In genomic region chr16:10514369-10515055, GRCh38 we compare ENCODE assay signal across 8 cellular contexts.
DNase-seq lines count a peak whose midpoint lies in the region; ATAC-seq and TF ChIP-seq lines count a peak whose summit lies in the region.

No MANE protein-coding gene starts in this region.

- no peaks in the 10 kb centered on the region for H3K9me2 ChIP-seq in GM23248 (ENCODE audit: insufficient read depth)

- H3K36me3 Mint-ChIP-seq in osteocyte (ENCODE audit: unreplicated experiment), result no peaks in the 10 kb centered on the region

- H3K27me3 ChIP-seq in BE2C (no peaks in the 10 kb centered on the region; the same call in 1 of the 2 replicates), GM23248 (replicated peaks; ENCODE audit: insufficient read depth) (no peaks in the 10 kb centered on the region)

- H3K27ac Mint-ChIP-seq in osteocyte (ENCODE audit: unreplicated experiment), result no peak overlapping the region

- H3K9me3 ChIP-seq in BE2C, result no peaks in the 10 kb centered on the region
- H3K9me3 ChIP-seq in GM23248 (ENCODE audit: low read depth), result no peaks in the 10 kb centered on the region

- H3K9ac ChIP-seq in GM23248, result no peak overlapping the region

- H3K27me3 Mint-ChIP-seq in osteocyte (ENCODE audit: unreplicated experiment), result peaks cover 6% of the 10 kb centered on the region

- no peaks in the 10 kb centered on the region for H4K20me1 ChIP-seq in GM23248 (ENCODE audit: insufficient read depth)

- TF ChIP-seq CTCF in BE2C (IDR thresholded peaks at IDR 0.05; ENCODE audit: low read depth, low read length) (peak; percentile 70), fibroblast of the aortic adventitia (IDR thresholded peaks at IDR 0.05; ENCODE audit: insufficient read depth, low read length) (peak; percentile 48), osteocyte (IDR thresholded peaks at IDR 0.05) (peak; percentile 74)

- H3K36me3 ChIP-seq in BE2C (no peaks in the 10 kb centered on the region), GM23248 (ENCODE audit: low read depth) (no peaks in the 10 kb centered on the region)

- no peak overlapping the region for H3K27ac ChIP-seq in GM23248

- peak; percentile 51 for DNase-seq in BE2C
- DNase-seq in GM23248, result peak; percentile 76
- peak; percentile 35 for DNase-seq in NCI-H69 (lab: John Stamatoyannopoulos, UW)
- peak; percentile 23 for DNase-seq in activated T-cell treated with anti-CD3 and anti-CD28 coated beads for 24 hours (ENCODE audit: low read depth)
- peak; percentile 84 for DNase-seq in fibroblast of the aortic adventitia (ENCODE audit: low read depth)
- no peak for DNase-seq in osteocyte (ENCODE audit: extremely low spot score, unreplicated experiment)
- DNase-seq in occipital lobe (lab: John Stamatoyannopoulos, UW), result no peak

- no peak overlapping the region for H3K4me3 Mint-ChIP-seq in osteocyte (ENCODE audit: unreplicated experiment)

- no peak overlapping the region for H3K4me3 ChIP-seq in BE2C (ENCODE audit: low read depth, low read length)
- H3K4me3 ChIP-seq in GM23248, result no peak overlapping the region
- no peak overlapping the region for H3K4me3 ChIP-seq in fibroblast of the aortic adventitia (ENCODE audit: low read depth, low read length)

- H3K4me1 ChIP-seq in BE2C (no peaks in the 10 kb centered on the region), GM23248 (ENCODE audit: insufficient read depth) (peaks cover 5% of the 10 kb centered on the region)

- H3K4me1 Mint-ChIP-seq in osteocyte (ENCODE audit: unreplicated experiment), result peaks cover 7% of the 10 kb centered on the region

- no peaks in the 10 kb centered on the region for H3K9me3 Mint-ChIP-seq in osteocyte (ENCODE audit: unreplicated experiment)

- H2AFZ ChIP-seq in GM23248, result no peak overlapping the region

- 16 to 20% methylated on average over 6 of the region's 6 CpGs for WGBS in GM23248 (ENCODE audit: low coverage in 1 of 2, low lambda C conversion rate in 2 of 2, missing lambda C conversion rate in 2 of 2), 2 experiments

- in situ Hi-C loops in GM23248 (cut with MboI), result loop anchor here (5.0 to 10.0 kb wide), 2 partner anchors 218 to 400 kb away; no protein-coding TSS in a partner anchor

- no peaks in the 10 kb centered on the region for H3F3A ChIP-seq in GM23248 (ENCODE audit: insufficient read depth)

- H3K79me2 ChIP-seq in GM23248 (ENCODE audit: insufficient read depth), result no peaks in the 10 kb centered on the region

- ATAC-seq in GM18520 (IDR thresholded peaks at IDR 0.05; ENCODE audit: unreplicated experiment), result no peak

- H3K4me2 ChIP-seq in GM23248 (ENCODE audit: unreplicated experiment), result no peak overlapping the region

Comparison
In these comparisons a context has a peak if more than half of its experiments do, and no peak if none do; other contexts are left out.
1. DNase-seq: peak in BE2C (single experiment), GM23248 (single experiment), NCI-H69 (single experiment), activated T-cell treated with anti-CD3 and anti-CD28 coated beads for 24 hours (single experiment) and fibroblast of the aortic adventitia (single experiment); none in osteocyte (single experiment) and occipital lobe (single experiment).
2. Peak in every context shown above with its lines, with median percentiles within 50 percentile points of each other: CTCF ChIP-seq.